In genomic region chr20:35903843-35904242, GRCh38 we compare ENCODE assay signal across 26 cellular contexts.
"Had no signal": no experiment of that assay in that cellular context is flagged by ENCODE, and none has a peak within 500 bp of the region (broad histone marks: within the 10 kb centered on the region; RNA-seq: fewer than 3 reads in every experiment).

No MANE protein-coding gene starts in this region.

- H3K9ac ChIP-seq: neural progenitor cell had no signal

- H3K4me3 Mint-ChIP-seq: natural killer cell treated with Interleukin-12 subunit alpha and Interleukin-12 subunit beta and Interleukin-15 and Interleukin-18, amount 100 ng/mL, for 72 hours; neural progenitor cell; stimulated activated effector memory CD8-positive, alpha-beta T cell treated with anti-CD3 and anti-CD28 coated beads, Interleukin-12 subunit alpha, Interleukin-12 subunit beta, amount 100 ng/mL, for 72 hours had no signal

- H3K27me3 Mint-ChIP-seq: natural killer cell treated with Interleukin-12 subunit alpha and Interleukin-12 subunit beta and Interleukin-15 and Interleukin-18, amount 100 ng/mL, for 72 hours; progenitor cell of endocrine pancreas had no signal

- H3K4me1 ChIP-seq: gastroesophageal sphincter, neural progenitor cell, pancreas, right lobe of liver, suprapubic skin, tibial artery, uterus had no signal

- FAIRE-seq: pancreas had no signal

- H3K4me1 Mint-ChIP-seq: neural progenitor cell had no signal

- H3K4me2 ChIP-seq: neural progenitor cell had no signal

- DNase-seq: effector CD4-positive, alpha-beta T cell; foreskin fibroblast; glutamatergic neuron; left colon; left ventricle myocardium superior; mesenchymal stem cell; midbrain; nucleus accumbens; pancreas; retina; right lobe of liver; stimulated activated CD4-positive, alpha-beta T cell treated with anti-CD3 and anti-CD28 coated beads, Interleukin-4, amount 100 ng/mL, for 1 hour; stimulated activated CD8-positive, alpha-beta memory T cell treated with anti-CD3 and anti-CD28 coated beads, Interleukin-4, amount 100 ng/mL, for 48 hours; stimulated activated naive CD8-positive, alpha-beta T cell treated with anti-CD3 and anti-CD28 coated beads, Interleukin-15, Interleukin-2, amounts not matched to agents 100 U/mL and 50 U/mL, for 24 hours; tibial artery; upper lobe of left lung; uterus had no signal

- ATAC-seq: esophagus mucosa; gastroesophageal sphincter; left colon; left ventricle myocardium superior; natural killer cell treated with Interleukin-12 subunit alpha and Interleukin-12 subunit beta and Interleukin-15 and Interleukin-18, amount 100 ng/mL, for 72 hours; pancreas; right lobe of liver; stimulated activated effector memory CD8-positive, alpha-beta T cell treated with anti-CD3 and anti-CD28 coated beads, Interleukin-12 subunit alpha, Interleukin-12 subunit beta, amount 100 ng/mL, for 72 hours; stimulated activated naive CD8-positive, alpha-beta T cell treated with anti-CD3 and anti-CD28 coated beads, Interleukin-15, Interleukin-2, amounts not matched to agents 100 U/mL and 50 U/mL, for 24 hours had no signal

- H3K27me3 ChIP-seq: gastroesophageal sphincter, neural progenitor cell, pancreas, right lobe of liver, suprapubic skin, tibial artery, upper lobe of left lung, uterus had no signal

- H3K4me3 ChIP-seq: coronary artery, gastroesophageal sphincter, lung, neural progenitor cell, pancreas, right lobe of liver, suprapubic skin, tibial artery, upper lobe of left lung, uterus had no signal

- H3K27ac ChIP-seq: coronary artery, gastroesophageal sphincter, neural progenitor cell, pancreas, right lobe of liver, suprapubic skin, tibial artery, upper lobe of left lung, uterus had no signal

- H3K9me3 ChIP-seq: gastroesophageal sphincter, pancreas, right lobe of liver, suprapubic skin, tibial artery, upper lobe of left lung, uterus had no signal

- H3K36me3 ChIP-seq: neural progenitor cell, uterus had no signal

- H3K9me3 Mint-ChIP-seq: natural killer cell treated with Interleukin-12 subunit alpha and Interleukin-12 subunit beta and Interleukin-15 and Interleukin-18, amount 100 ng/mL, for 72 hours; neural progenitor cell; stimulated activated effector memory CD8-positive, alpha-beta T cell treated with anti-CD3 and anti-CD28 coated beads, Interleukin-12 subunit alpha, Interleukin-12 subunit beta, amount 100 ng/mL, for 72 hours had no signal

- H2AFZ ChIP-seq: neural progenitor cell had no signal

- H3K27ac Mint-ChIP-seq: natural killer cell treated with Interleukin-12 subunit alpha and Interleukin-12 subunit beta and Interleukin-15 and Interleukin-18, amount 100 ng/mL, for 72 hours; neural progenitor cell; progenitor cell of endocrine pancreas; stimulated activated effector memory CD8-positive, alpha-beta T cell treated with anti-CD3 and anti-CD28 coated beads, Interleukin-12 subunit alpha, Interleukin-12 subunit beta, amount 100 ng/mL, for 72 hours had no signal
